In the genomic region with DNA sequence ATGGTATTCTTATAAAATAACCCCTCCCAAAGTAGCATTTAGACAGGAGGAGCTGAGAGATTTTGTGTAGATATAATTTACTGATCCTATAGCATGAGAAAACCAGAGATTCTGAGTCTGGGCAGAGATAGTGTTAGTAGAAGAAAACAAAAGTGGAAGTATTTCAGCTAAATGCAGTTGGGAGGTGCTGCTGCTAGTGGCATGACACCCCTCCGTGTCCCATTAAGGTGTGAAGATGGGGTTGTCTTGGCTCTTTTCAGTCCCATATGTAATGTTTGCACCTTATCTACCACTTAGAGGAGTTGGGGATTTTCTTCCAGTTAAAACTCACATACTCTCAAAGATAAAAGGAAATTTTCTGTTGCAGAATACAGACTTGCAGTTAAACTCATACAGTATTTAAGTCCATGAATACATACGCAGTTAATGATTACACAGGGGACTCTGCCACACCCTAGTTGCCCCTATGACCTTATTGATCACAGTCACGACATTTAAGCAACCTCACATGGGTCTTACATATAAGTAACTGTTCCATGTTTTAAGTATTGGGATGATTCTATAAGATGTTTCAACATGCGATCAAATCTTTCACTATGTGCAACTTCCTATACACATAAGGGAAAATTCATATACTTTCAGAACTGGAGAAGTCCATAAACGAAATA, we compare ENCODE assay signal across 26 cellular contexts. TPM values are rescaled to one million over a fixed set of nuclear protein-coding genes. Genes with fewer than 3 reads are reported as not detected.
DNase-seq lines count a peak whose midpoint lies in the region; ATAC-seq and TF ChIP-seq lines count a peak whose summit lies in the region.
"Had no signal": no experiment of that assay in that cellular context is flagged by ENCODE, and none has a peak within 500 bp of the region (broad histone marks: within the 10 kb centered on the region; RNA-seq: fewer than 3 reads in every experiment).

No MANE protein-coding gene starts in this region.

- ATAC-seq in GM18909 (IDR thresholded peaks at IDR 0.05; ENCODE audit: poor library complexity, unreplicated experiment) (peak; percentile 55), HG03342 (IDR thresholded peaks at IDR 0.05; ENCODE audit: unreplicated experiment) (peak; percentile 57), natural killer cell (peak; percentile 94 to 99 (median 97))
- peak; percentile 96 for ATAC-seq in effector memory CD8-positive, alpha-beta T cell (replicated peaks)
- ATAC-seq: CD8-positive, alpha-beta T cell; heart right ventricle; lower lobe of right lung; upper lobe of right lung had no signal

- DNase-seq in effector memory CD8-positive, alpha-beta T cell = no peak
- no peak for DNase-seq in natural killer cell
- DNase-seq in NCI-H1930 (lab: John Stamatoyannopoulos, UW) = no peak
- DNase-seq in hypothalamus (lab: John Stamatoyannopoulos, UW) = no peak
- no peak for DNase-seq in activated CD8-positive, alpha-beta memory T cell treated with anti-CD3 and anti-CD28 coated beads, Interleukin-2, amount 50 U/mL, for 4 hours
- DNase-seq in suprapubic skin (ENCODE audit: low spot score in 2 of 2) = no peak
- DNase-seq: activated CD4-positive, alpha-beta T cell treated with anti-CD3 and anti-CD28 coated beads, Interleukin-2, amount 50 U/mL, for 4 hours; activated T-cell treated with anti-CD3 and anti-CD28 coated beads for 4 hours; CD8-positive, alpha-beta T cell; dermis blood vessel endothelial cell; DMS79 treated with DMSO at 0.1 percent for 48 hours; heart right ventricle; lower lobe of right lung; NCI-H1417 treated with DMSO at 0.1 percent for 48 hours; NCI-H748 treated with DMSO at 0.1 percent for 48 hours; occipital lobe; stimulated activated CD4-positive, alpha-beta T cell treated with anti-CD3 and anti-CD28 coated beads, Interleukin-4, amount 100 ng/mL, for 4 hours; upper lobe of right lung had no signal

- no peaks in the 10 kb centered on the region for H3K4me1 ChIP-seq in suprapubic skin
- H3K4me1 ChIP-seq: heart right ventricle, lower lobe of right lung, Peyer's patch, SJSA1, upper lobe of right lung had no signal

- intact Hi-C loops in natural killer cell (cut with micrococcal nuclease) = loop anchor here (5.0 kb wide), 1 partner anchor 200 kb away; a partner anchor contains a TSS

- no peak overlapping the region for H3K4me3 ChIP-seq in suprapubic skin
- H3K4me3 ChIP-seq: heart right ventricle, lower lobe of right lung, SJSA1, upper lobe of right lung had no signal

- TF ChIP-seq POLR2A in suprapubic skin (IDR thresholded peaks at IDR 0.05) = no peak

- H3K36me3 ChIP-seq in suprapubic skin = no peaks in the 10 kb centered on the region
- H3K36me3 ChIP-seq: heart right ventricle, lower lobe of right lung, Peyer's patch, SJSA1, upper lobe of right lung had no signal

- H3K4me3 Mint-ChIP-seq in effector memory CD8-positive, alpha-beta T cell = peak overlapping the region; percentile 33 to 44
- peak overlapping the region; percentile 84 for H3K4me3 Mint-ChIP-seq in natural killer cell
- H3K4me3 Mint-ChIP-seq: CD8-positive, alpha-beta T cell; T-helper 1 cell treated with Interleukin-12 subunit alpha and Interleukin-12 subunit beta and Interleukin-4 antibody, amounts not matched to agents 30 μg/mL and 1 μg/mL, for 36 hours had no signal

- peak overlapping the region; percentile 22 to 57 for H3K27ac Mint-ChIP-seq in effector memory CD8-positive, alpha-beta T cell
- H3K27ac Mint-ChIP-seq in natural killer cell = peak overlapping the region; percentile 76 to 92
- H3K27ac Mint-ChIP-seq: CD8-positive, alpha-beta T cell; T-helper 1 cell treated with Interleukin-12 subunit alpha and Interleukin-12 subunit beta and Interleukin-4 antibody, amounts not matched to agents 30 μg/mL and 1 μg/mL, for 36 hours had no signal

- no peak for TF ChIP-seq EP300 in suprapubic skin (IDR thresholded peaks at IDR 0.05)

- H3K27me3 ChIP-seq in suprapubic skin = no peaks in the 10 kb centered on the region
- H3K27me3 ChIP-seq: Peyer's patch, upper lobe of right lung had no signal

- H3K9me3 Mint-ChIP-seq in effector memory CD8-positive, alpha-beta T cell = no peaks in the 10 kb centered on the region
- H3K9me3 Mint-ChIP-seq in natural killer cell = no peaks in the 10 kb centered on the region
- H3K9me3 Mint-ChIP-seq: CD8-positive, alpha-beta T cell; T-helper 1 cell treated with Interleukin-12 subunit alpha and Interleukin-12 subunit beta and Interleukin-4 antibody, amounts not matched to agents 30 μg/mL and 1 μg/mL, for 36 hours had no signal

- H3K27me3 Mint-ChIP-seq in effector memory CD8-positive, alpha-beta T cell = no peaks in the 10 kb centered on the region
- no peaks in the 10 kb centered on the region for H3K27me3 Mint-ChIP-seq in natural killer cell (ENCODE audit: low read depth in 2 of 2)

- peaks cover 9 to 16% of the 10 kb centered on the region in 2 donors for H3K4me1 Mint-ChIP-seq in effector memory CD8-positive, alpha-beta T cell (ENCODE audit: low read depth in 2 of 2)
- H3K4me1 Mint-ChIP-seq in natural killer cell = peaks cover 23 to 37% of the 10 kb centered on the region in 2 donors

- H3K27ac ChIP-seq in suprapubic skin = no peak overlapping the region
- H3K27ac ChIP-seq: heart right ventricle, lower lobe of right lung, SJSA1, upper lobe of right lung, VCaP had no signal

- no peaks in the 10 kb centered on the region for H3K9me3 ChIP-seq in suprapubic skin
- H3K9me3 ChIP-seq: heart right ventricle, lower lobe of right lung, Peyer's patch, SJSA1, upper lobe of right lung had no signal

- no peaks in the 10 kb centered on the region for H3K36me3 Mint-ChIP-seq in effector memory CD8-positive, alpha-beta T cell (ENCODE audit: insufficient read depth)
- no peaks in the 10 kb centered on the region for H3K36me3 Mint-ChIP-seq in natural killer cell
- H3K36me3 Mint-ChIP-seq: CD8-positive, alpha-beta T cell had no signal

- TF ChIP-seq CTCF in natural killer cell (IDR thresholded peaks at IDR 0.05) (no peak), suprapubic skin (IDR thresholded peaks at IDR 0.05) (no peak)

- 57% methylated on average over 5 of the region's 5 CpGs for WGBS in suprapubic skin

RNA-seq across cellular contexts. Expression of a gene that starts 11.5 kb away (rescaled TPM):
- not detected for total RNA-seq in natural killer cell
- not detected for total RNA-seq in suprapubic skin
- total RNA-seq: CD8-positive, alpha-beta T cell; dermis blood vessel endothelial cell; heart right ventricle; LHCN-M2; lower lobe of right lung; occipital lobe; Peyer's patch; renal cortical epithelial cell; SJSA1; upper lobe of right lung had no signal

RNA-seq across cellular contexts. Expression of a gene that starts 23.0 kb away (rescaled TPM):
- not detected for total RNA-seq in natural killer cell
- not detected for total RNA-seq in suprapubic skin
- total RNA-seq: CD8-positive, alpha-beta T cell; dermis blood vessel endothelial cell; heart right ventricle; LHCN-M2; lower lobe of right lung; occipital lobe; Peyer's patch; renal cortical epithelial cell; SJSA1; upper lobe of right lung had no signal

RNA-seq across cellular contexts. Expression of a gene that starts 42.5 kb away (rescaled TPM):
- not detected for total RNA-seq in natural killer cell
- not detected for total RNA-seq in suprapubic skin
- total RNA-seq: CD8-positive, alpha-beta T cell; dermis blood vessel endothelial cell; heart right ventricle; LHCN-M2; lower lobe of right lung; occipital lobe; Peyer's patch; renal cortical epithelial cell; SJSA1; upper lobe of right lung had no signal

RNA-seq across cellular contexts. Expression of a gene that starts 46.4 kb away (rescaled TPM):
- not detected for total RNA-seq in natural killer cell
- not detected for total RNA-seq in suprapubic skin
- total RNA-seq: CD8-positive, alpha-beta T cell; dermis blood vessel endothelial cell; heart right ventricle; LHCN-M2; lower lobe of right lung; occipital lobe; Peyer's patch; renal cortical epithelial cell; SJSA1; upper lobe of right lung had no signal
